Comparison of ENCODE assay signal across 1 cellular context in genomic region chr3:59817511-59817910, GRCh38.
TF ChIP-seq lines count a peak whose summit lies in the region.

No MANE protein-coding gene starts in this region.

TF ChIP-seq in HepG2, 621 proteins besides CTCF, POLR2A, EP300 and RAD21 (continued from another document):
- TF ChIP-seq ATF6 (CRISPR knock-in tag; conservative IDR thresholded peaks at IDR 0.05) (no peak), SMYD3 (CRISPR knock-in tag; IDR thresholded peaks at IDR 0.05) (no peak), ZNF616 (CRISPR knock-in tag; IDR thresholded peaks at IDR 0.05; ENCODE audit: low read depth) (no peak)
